In genomic region chr12:92070054-92070863, GRCh38 we compare ENCODE assay signal across 1 cellular context.
TF ChIP-seq lines count a peak whose summit lies in the region.

No MANE protein-coding gene starts in this region.

TF ChIP-seq in HepG2, 621 proteins besides CTCF, POLR2A, EP300 and RAD21 (continued from another document):
- peak; percentile 38 to 52; a peak in 1 of 4 replicates for TF ChIP-seq HMGXB4 (CRISPR knock-in tag; IDR thresholded peaks at IDR 0.05; ENCODE audit: borderline replicate concordance in 1 of 2, low read depth in 1 of 2)
- peak; percentile 45; the same call in 1 of the 2 replicates for TF ChIP-seq MED1 (CRISPR knock-in tag; IDR thresholded peaks at IDR 0.05)
- TF ChIP-seq ASH2L (IDR thresholded peaks at IDR 0.05; ENCODE audit: insufficient read length, low read depth, low read length) = peak; percentile 70
- TF ChIP-seq ZNF275 (CRISPR knock-in tag; IDR thresholded peaks at IDR 0.05; ENCODE audit: borderline replicate concordance) = no peak
- TF ChIP-seq GABPB1 (CRISPR knock-in tag; IDR thresholded peaks at IDR 0.05) = 0 out of 2 replicates have a peak, but pooled peaks have one; percentile 3
